ENCODE assay signal across 8 cellular contexts in the genomic region with DNA sequence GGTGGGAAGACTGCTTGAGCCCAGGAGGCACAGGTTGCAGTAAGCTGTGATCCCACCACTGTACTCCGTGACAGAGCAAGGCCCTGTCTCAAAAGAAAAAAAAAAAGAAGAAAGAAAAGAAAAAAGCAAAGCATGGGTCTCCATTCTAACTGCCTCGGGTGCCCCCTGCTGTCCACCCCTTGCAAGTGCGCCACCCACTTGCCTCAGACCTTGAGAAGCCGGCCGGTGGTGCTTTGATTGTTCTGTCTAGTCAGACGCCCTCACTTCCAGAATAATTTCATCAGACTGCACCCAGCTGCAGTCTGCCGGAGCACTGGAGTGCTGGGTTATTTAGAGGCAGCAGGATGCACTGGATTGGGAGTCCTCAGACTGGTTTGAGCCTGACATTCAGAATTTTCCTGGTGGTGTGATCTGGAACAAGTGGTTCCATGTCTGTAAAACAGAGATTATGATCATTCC. TPM values are rescaled to one million over a fixed set of nuclear protein-coding genes. Genes with fewer than 3 reads are reported as not detected.
A peak's percentile ranks its signal among the peaks of the same experiment; 100 is the strongest.
DNase-seq lines count a peak whose midpoint lies in the region; ATAC-seq and TF ChIP-seq lines count a peak whose summit lies in the region.

No MANE protein-coding gene starts in this region.

- TF ChIP-seq CTCF in HFFc6 (IDR thresholded peaks at IDR 0.05), result peak; percentile 98
- TF ChIP-seq CTCF in chondrocyte (IDR thresholded peaks at IDR 0.05), result peak; percentile 98
- peak; percentile 61 to 96 (median 94) for TF ChIP-seq CTCF in right lobe of liver (IDR thresholded peaks at IDR 0.05)

- H3K27ac Mint-ChIP-seq in CD4-positive, CD25-positive, alpha-beta regulatory T cell, result no peak overlapping the region
- H3K27ac Mint-ChIP-seq in HFFc6, result no peak overlapping the region
- peak overlapping the region; percentile 77 for H3K27ac Mint-ChIP-seq in chondrocyte (ENCODE audit: unreplicated experiment)

- peak; percentile 49 to 76 (median 68) for DNase-seq in CD4-positive, CD25-positive, alpha-beta regulatory T cell
- DNase-seq in HFFc6, result peak; percentile 61
- peak; percentile 73 to 79 for DNase-seq in NCI-H524 (lab: John Stamatoyannopoulos, UW)
- DNase-seq in activated CD4-positive, alpha-beta T cell treated with anti-CD3 and anti-CD28 coated beads for 48 hours, result peak; percentile 89
- DNase-seq in chondrocyte (ENCODE audit: low spot score), result no peak
- DNase-seq in right lobe of liver, result peak; percentile 74 to 82 (median 76)
- peak; percentile 54 to 62 (median 61) for DNase-seq in stimulated activated CD4-positive, alpha-beta T cell treated with anti-CD3 and anti-CD28 coated beads, TNF-alpha, amount 100 ng/mL, for 4 hours (ENCODE audit: low read depth in 3 of 3)

- H3K4me3 Mint-ChIP-seq in CD4-positive, CD25-positive, alpha-beta regulatory T cell, result no peak overlapping the region
- H3K4me3 Mint-ChIP-seq in HFFc6 (no peak overlapping the region), chondrocyte (ENCODE audit: unreplicated experiment) (no peak overlapping the region)

- TF ChIP-seq POLR2A in right lobe of liver (IDR thresholded peaks at IDR 0.05) (no peak), GM18505 (IDR thresholded peaks at IDR 0.05; ENCODE audit: borderline replicate concordance, extremely low read depth, insufficient read depth, insufficient read length) (no peak)

- no peak overlapping the region for H3K27ac ChIP-seq in CD4-positive, CD25-positive, alpha-beta regulatory T cell (ENCODE audit: insufficient read depth, low read length, poor library complexity, severe bottlenecking)
- no peak overlapping the region for H3K27ac ChIP-seq in right lobe of liver

- no peaks in the 10 kb centered on the region for H3K9me3 Mint-ChIP-seq in CD4-positive, CD25-positive, alpha-beta regulatory T cell
- H3K9me3 Mint-ChIP-seq in HFFc6 (no peaks in the 10 kb centered on the region), chondrocyte (ENCODE audit: low read depth) (no peaks in the 10 kb centered on the region)

- peaks cover 0 to 4% (median 1%) of the 10 kb centered on the region in 4 donors for H3K4me1 Mint-ChIP-seq in CD4-positive, CD25-positive, alpha-beta regulatory T cell
- no peaks in the 10 kb centered on the region for H3K4me1 Mint-ChIP-seq in HFFc6 (ENCODE audit: low read depth)
- peaks cover 5% of the 10 kb centered on the region for H3K4me1 Mint-ChIP-seq in chondrocyte (ENCODE audit: low read depth)

- no peaks in the 10 kb centered on the region for H3K9me3 ChIP-seq in CD4-positive, CD25-positive, alpha-beta regulatory T cell (ENCODE audit: control insufficient read depth in 2 of 2, low read length in 2 of 2)
- H3K9me3 ChIP-seq in right lobe of liver, result no peaks in the 10 kb centered on the region

- H3K4me1 ChIP-seq in CD4-positive, CD25-positive, alpha-beta regulatory T cell (ENCODE audit: control insufficient read depth, insufficient read depth, low read length, poor library complexity, severe bottlenecking), result no peaks in the 10 kb centered on the region
- no peaks in the 10 kb centered on the region for H3K4me1 ChIP-seq in right lobe of liver

- no peaks in the 10 kb centered on the region for H3K36me3 Mint-ChIP-seq in CD4-positive, CD25-positive, alpha-beta regulatory T cell
- no peaks in the 10 kb centered on the region for H3K36me3 Mint-ChIP-seq in HFFc6 (ENCODE audit: low read depth)
- no peaks in the 10 kb centered on the region for H3K36me3 Mint-ChIP-seq in chondrocyte (ENCODE audit: low read depth)

- no peaks in the 10 kb centered on the region for H3K36me3 ChIP-seq in CD4-positive, CD25-positive, alpha-beta regulatory T cell (ENCODE audit: control insufficient read depth, insufficient read depth, low read length)
- no peaks in the 10 kb centered on the region for H3K36me3 ChIP-seq in right lobe of liver

- 4% methylated on average over 5 of the region's 7 CpGs for WGBS in right lobe of liver (ENCODE audit: insufficient coverage, low coverage, low lambda C conversion rate, missing lambda C conversion rate)

- no peak overlapping the region for H3K4me3 ChIP-seq in CD4-positive, CD25-positive, alpha-beta regulatory T cell (ENCODE audit: low read depth, low read length)
- H3K4me3 ChIP-seq in right lobe of liver, result no peak overlapping the region

- H3K27me3 ChIP-seq in CD4-positive, CD25-positive, alpha-beta regulatory T cell (ENCODE audit: control insufficient read depth, insufficient read depth, low read length), result peaks cover 3% of the 10 kb centered on the region
- H3K27me3 ChIP-seq in right lobe of liver, result no peaks in the 10 kb centered on the region

- intact Hi-C loops in right lobe of liver (cut with DNase I), result loop anchor here in 1 of 2 donors (10.0 kb wide), 1 partner anchor 247 kb away; the partner anchor contains the start of gene FOXS1

- peak; percentile 62 to 86 for ATAC-seq in CD4-positive, CD25-positive, alpha-beta regulatory T cell (ENCODE audit: low read depth in 2 of 2)
- ATAC-seq in right lobe of liver (peak; percentile 89 to 95 (median 92)), GM18505 (IDR thresholded peaks at IDR 0.05; ENCODE audit: unreplicated experiment) (no peak)

- peaks cover 11% of the 10 kb centered on the region for H3K27me3 Mint-ChIP-seq in CD4-positive, CD25-positive, alpha-beta regulatory T cell
- H3K27me3 Mint-ChIP-seq in HFFc6 (ENCODE audit: insufficient read depth), result peaks cover 31% of the 10 kb centered on the region
- peaks cover 23% of the 10 kb centered on the region for H3K27me3 Mint-ChIP-seq in chondrocyte (ENCODE audit: low read depth)

RNA-seq across cellular contexts. Expression of gene TM9SF4, which starts 17.6 kb away (rescaled TPM):
- total RNA-seq in CD4-positive, CD25-positive, alpha-beta regulatory T cell, result 36.3 TPM
- 10 to 100 TPM; 28.7 to 31.4 (median 29.4) TPM for polyA plus RNA-seq in CD4-positive, CD25-positive, alpha-beta regulatory T cell
- 10 to 100 TPM; 54.8 to 73.9 (median 60.7) TPM for total RNA-seq in HFFc6 (2021; fragmentation: NEBNext Ultra II Directional; extraction: Animal tissue kit (Norgen Biotek cat#: 25700))
- total RNA-seq in chondrocyte (64.8 to 87.9 TPM (median 83.7 TPM) in 3 replicates), right lobe of liver (10 to 100 TPM; 26.9 to 33.9 (median 30.5) TPM)

RNA-seq across cellular contexts. Expression of gene HCK, which starts 39.9 kb away (rescaled TPM):
- total RNA-seq in CD4-positive, CD25-positive, alpha-beta regulatory T cell, result not detected
- polyA plus RNA-seq in CD4-positive, CD25-positive, alpha-beta regulatory T cell, result under 1 TPM in 3 of 4 donors, not detected in 1; 0.23 to 0.87 (median 0.25) TPM
- total RNA-seq in HFFc6 (2021; fragmentation: NEBNext Ultra II Directional; extraction: Animal tissue kit (Norgen Biotek cat#: 25700)), result not detected
- total RNA-seq in chondrocyte (not detected in 3 replicates), right lobe of liver (10 to 100 TPM in 1 of 6 experiments, 1 to 10 TPM in 5; 2.9 to 17.1 (median 5.6) TPM)
